In the genomic region with DNA sequence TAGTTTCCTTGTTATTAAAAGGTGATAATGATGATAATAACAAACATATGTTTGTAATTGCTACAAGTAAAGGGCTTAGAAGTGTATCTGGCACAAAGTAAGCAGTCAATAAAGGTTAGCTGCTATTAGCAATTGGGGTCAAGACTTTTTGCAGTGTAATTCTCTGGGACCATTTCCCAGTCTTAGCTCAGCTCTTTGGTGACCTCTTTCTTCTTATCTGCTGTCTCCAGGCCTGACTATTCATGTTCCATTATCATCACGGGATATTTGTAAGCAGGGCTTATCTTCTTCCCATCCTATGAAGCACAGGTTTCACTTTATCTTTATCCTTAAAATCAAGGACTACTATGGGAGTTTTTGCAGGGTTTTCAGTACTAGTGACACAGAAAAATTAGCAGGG, we compare ENCODE assay signal across 9 cellular contexts.
A peak's percentile ranks its signal among the peaks of the same experiment; 100 is the strongest.
DNase-seq lines count a peak whose midpoint lies in the region; ATAC-seq and TF ChIP-seq lines count a peak whose summit lies in the region.
"Had no signal": no experiment of that assay in that cellular context is flagged by ENCODE, and none has a peak within 500 bp of the region (broad histone marks: within the 10 kb centered on the region; RNA-seq: fewer than 3 reads in every experiment).

No MANE protein-coding gene starts in this region.

- ATAC-seq in Right ventricle myocardium inferior (peak; percentile 80), left lung (peak; percentile 30), GM19351 (IDR thresholded peaks at IDR 0.05; ENCODE audit: unreplicated experiment) (no peak)

- peaks cover 0 to 5% (median 0%) of the 10 kb centered on the region in 5 experiments for H3K9me3 Mint-ChIP-seq in brain
- peaks cover 4% of the 10 kb centered on the region for H3K9me3 Mint-ChIP-seq in activated CD4-positive, alpha-beta T cell treated with anti-CD3 and anti-CD28 coated beads, Interleukin-2, amount 10 ng/mL, durations not matched to agents 7 days and 5 days

- H3K4me3 Mint-ChIP-seq in brain = peak overlapping the region in 3 of 5 experiments; percentile 28 to 58 (median 34)
- no peak overlapping the region for H3K4me3 Mint-ChIP-seq in activated CD4-positive, alpha-beta T cell treated with anti-CD3 and anti-CD28 coated beads, Interleukin-2, amount 10 ng/mL, durations not matched to agents 7 days and 5 days

- CTCF ChIA-PET in activated CD4-positive, alpha-beta T cell treated with anti-CD3 and anti-CD28 coated beads, Interleukin-2, amount 10 ng/mL, durations not matched to agents 7 days and 5 days (lab: Charles Lee) = interaction anchor here (1.3 to 2.6 kb wide), 3 partner anchors 9 to 93 kb away, joined by 3 to 9 read pairs (median 5); no protein-coding TSS in a partner anchor

- no peaks in the 10 kb centered on the region for H3K9me3 ChIP-seq in left lung
- no peaks in the 10 kb centered on the region for H3K9me3 ChIP-seq in uterus

- peaks cover 38% of the 10 kb centered on the region for H3K4me1 Mint-ChIP-seq in brain
- H3K4me1 Mint-ChIP-seq in activated CD4-positive, alpha-beta T cell treated with anti-CD3 and anti-CD28 coated beads, Interleukin-2, amount 10 ng/mL, durations not matched to agents 7 days and 5 days = peaks cover 52% of the 10 kb centered on the region

- peaks cover 3% of the 10 kb centered on the region for H3K27me3 Mint-ChIP-seq in brain
- no peaks in the 10 kb centered on the region for H3K27me3 Mint-ChIP-seq in activated CD4-positive, alpha-beta T cell treated with anti-CD3 and anti-CD28 coated beads, Interleukin-2, amount 10 ng/mL, durations not matched to agents 7 days and 5 days

- peak overlapping the region in 3 of 5 experiments; percentile 80 to 94 (median 91) for H3K27ac Mint-ChIP-seq in brain
- H3K27ac Mint-ChIP-seq in activated CD4-positive, alpha-beta T cell treated with anti-CD3 and anti-CD28 coated beads, Interleukin-2, amount 10 ng/mL, durations not matched to agents 7 days and 5 days = no peak overlapping the region

- no peaks in the 10 kb centered on the region for H3K36me3 ChIP-seq in left lung
- no peaks in the 10 kb centered on the region for H3K36me3 ChIP-seq in uterus

- peaks cover 10 to 18% of the 10 kb centered on the region in 2 donors for H3K4me1 ChIP-seq in left lung
- H3K4me1 ChIP-seq in uterus = no peaks in the 10 kb centered on the region

- TF ChIP-seq POLR2A in uterus (IDR thresholded peaks at IDR 0.05) = no peak

- no peaks in the 10 kb centered on the region for H3K27me3 ChIP-seq in left lung
- H3K27me3 ChIP-seq in uterus = no peaks in the 10 kb centered on the region
- H3K27me3 ChIP-seq: foreskin keratinocyte had no signal

- no peak overlapping the region for H3K4me3 ChIP-seq in left lung
- H3K4me3 ChIP-seq in uterus = no peak overlapping the region

- DNase-seq in Right ventricle myocardium inferior (ENCODE audit: missing footprints) = no peak
- no peak for DNase-seq in cardiac septum (ENCODE audit: low spot score)
- no peak for DNase-seq in left lung
- DNase-seq in uterus = no peak
- no peak for DNase-seq in T1000 (lab: John Stamatoyannopoulos, UW)
- no peak for DNase-seq in activated CD4-positive, alpha-beta T cell treated with anti-CD3 and anti-CD28 coated beads, Interleukin-2, amount 10 ng/mL, durations not matched to agents 7 days and 5 days

- H3K27ac ChIP-seq in left lung (peak overlapping the region; percentile 49 to 81), uterus (peak overlapping the region; percentile 6 to 20)
- H3K27ac ChIP-seq: foreskin keratinocyte had no signal

- H3K36me3 Mint-ChIP-seq in brain = peaks cover 4% of the 10 kb centered on the region
- H3K36me3 Mint-ChIP-seq in activated CD4-positive, alpha-beta T cell treated with anti-CD3 and anti-CD28 coated beads, Interleukin-2, amount 10 ng/mL, durations not matched to agents 7 days and 5 days (ENCODE audit: low read depth) = peaks cover 60% of the 10 kb centered on the region

- intact Hi-C loops in Right ventricle myocardium inferior (cut with DNase I) = no loop called here
- intact Hi-C loops in cardiac septum (cut with DNase I) = no loop called here
- intact Hi-C loops in left lung (cut with DNase I) = no loop called here
- intact Hi-C loops in uterus (cut with DNase I; ENCODE audit: low total_unique reads) = no loop called here

- POLR2A ChIA-PET in activated CD4-positive, alpha-beta T cell treated with anti-CD3 and anti-CD28 coated beads, Interleukin-2, amount 10 ng/mL, durations not matched to agents 7 days and 5 days (lab: Charles Lee) = no interaction called here

- TF ChIP-seq CTCF in brain (conservative IDR thresholded peaks at IDR 0.05) = no peak
- no peak for TF ChIP-seq CTCF in left lung (IDR thresholded peaks at IDR 0.05)
- TF ChIP-seq CTCF in uterus (IDR thresholded peaks at IDR 0.05) = no peak
